In genomic region chr22:39136317-39136716, GRCh38 we compare ENCODE assay signal across 17 cellular contexts. TPM values are rescaled to one million over a fixed set of nuclear protein-coding genes. Genes with fewer than 3 reads are reported as not detected.
DNase-seq lines count a peak whose midpoint lies in the region; ATAC-seq and TF ChIP-seq lines count a peak whose summit lies in the region.
"Had no signal": no experiment of that assay in that cellular context is flagged by ENCODE, and none has a peak within 500 bp of the region (broad histone marks: within the 10 kb centered on the region; RNA-seq: fewer than 3 reads in every experiment).

No MANE protein-coding gene starts in this region.

- H3K36me3 Mint-ChIP-seq in chondrocyte (ENCODE audit: low read depth) (no peaks in the 10 kb centered on the region), immature natural killer cell (peaks cover 0 to 7% (median 4%) of the 10 kb centered on the region in 3 donors)
- peaks cover 6 to 8% of the 10 kb centered on the region in 2 donors for H3K36me3 Mint-ChIP-seq in stimulated activated naive B cell treated with anti-CD40 and anti-IgM and Interleukin-4, amounts not matched to agents 10 μg/mL and 1 μg/mL and 100 μg/mL, for 72 hours

- intact Hi-C loops in posterior vena cava (cut with DNase I), result loop anchor here in 1 of 2 donors (10.0 kb wide), 1 partner anchor 272 kb away; no protein-coding TSS in a partner anchor

- peak; percentile 65 for DNase-seq in chondrocyte (ENCODE audit: low spot score)
- peak; percentile 48 for DNase-seq in islet precursor cell
- DNase-seq in posterior vena cava (ENCODE audit: low spot score), result peak; percentile 75
- no peak for DNase-seq in stimulated activated naive B cell treated with anti-CD40 and anti-IgM and Interleukin-4, amounts not matched to agents 10 μg/mL and 1 μg/mL and 100 μg/mL, for 72 hours
- DNase-seq in immature natural killer cell, result no peak
- DNase-seq in SK-N-SH, result no peak
- DNase-seq: CD8-positive, alpha-beta T cell; COR-L47; DMS153; DMS79 treated with DMSO at 0.1 percent for 48 hours; EL; GOT3; H9 had no signal

- H3K4me3 ChIP-seq in SK-N-SH (ENCODE audit: low read depth in 2 of 2, low read length in 1 of 2), result no peak overlapping the region
- H3K4me3 ChIP-seq: A549 had no signal

- no peak overlapping the region for H3K9ac ChIP-seq in SK-N-SH

- H3K27ac Mint-ChIP-seq in chondrocyte (ENCODE audit: unreplicated experiment) (no peak overlapping the region), immature natural killer cell (no peak overlapping the region)
- peak overlapping the region; percentile 31 for H3K27ac Mint-ChIP-seq in stimulated activated naive B cell treated with anti-CD40 and anti-IgM and Interleukin-4, amounts not matched to agents 10 μg/mL and 1 μg/mL and 100 μg/mL, for 72 hours
- H3K27ac Mint-ChIP-seq: CD8-positive, alpha-beta T cell had no signal

- no peaks in the 10 kb centered on the region for H3K36me3 ChIP-seq in SK-N-SH (replicated peaks in 1 of 2; ENCODE audit: control insufficient read depth in 1 of 2, insufficient read depth in 2 of 2, low read length in 1 of 2)

- H3K4me3 Mint-ChIP-seq in chondrocyte (ENCODE audit: unreplicated experiment) (no peak overlapping the region), immature natural killer cell (no peak overlapping the region)
- H3K4me3 Mint-ChIP-seq in stimulated activated naive B cell treated with anti-CD40 and anti-IgM and Interleukin-4, amounts not matched to agents 10 μg/mL and 1 μg/mL and 100 μg/mL, for 72 hours, result no peak overlapping the region
- H3K4me3 Mint-ChIP-seq: CD14-positive monocyte; CD8-positive, alpha-beta T cell; H9 had no signal

- no peaks in the 10 kb centered on the region for H3K27me3 Mint-ChIP-seq in chondrocyte (ENCODE audit: low read depth)
- no peaks in the 10 kb centered on the region for H3K27me3 Mint-ChIP-seq in stimulated activated naive B cell treated with anti-CD40 and anti-IgM and Interleukin-4, amounts not matched to agents 10 μg/mL and 1 μg/mL and 100 μg/mL, for 72 hours
- H3K27me3 Mint-ChIP-seq in immature natural killer cell (ENCODE audit: low read depth in 3 of 3), result peaks cover 0 to 1% (median 0%) of the 10 kb centered on the region in 3 donors

- H3K79me2 ChIP-seq in SK-N-SH (ENCODE audit: insufficient read depth), result no peaks in the 10 kb centered on the region

- no peaks in the 10 kb centered on the region for H3K9me3 ChIP-seq in SK-N-SH
- H3K9me3 ChIP-seq: A549 had no signal

- no peaks in the 10 kb centered on the region for H3K9me2 ChIP-seq in SK-N-SH

- no peak for TF ChIP-seq RAD21 in SK-N-SH (IDR thresholded peaks at IDR 0.05; ENCODE audit: low read length)

- TF ChIP-seq CTCF in chondrocyte (IDR thresholded peaks at IDR 0.05), result no peak
- no peak for TF ChIP-seq CTCF in SK-N-SH (IDR thresholded peaks at IDR 0.05)

- no peak for TF ChIP-seq EP300 in SK-N-SH (IDR thresholded peaks at IDR 0.05; ENCODE audit: borderline replicate concordance in 1 of 2, low read depth in 1 of 2, low read length in 1 of 2)

- POLR2A ChIA-PET in SK-N-SH (lab: Yijun Ruan, JAX), result no interaction called here

- H3K4me2 ChIP-seq in SK-N-SH, result no peak overlapping the region
- H3K4me2 ChIP-seq: A549 had no signal

- peaks cover 4% of the 10 kb centered on the region for H3K4me1 Mint-ChIP-seq in chondrocyte (ENCODE audit: low read depth)
- peaks cover 0 to 5% of the 10 kb centered on the region in 2 donors for H3K4me1 Mint-ChIP-seq in stimulated activated naive B cell treated with anti-CD40 and anti-IgM and Interleukin-4, amounts not matched to agents 10 μg/mL and 1 μg/mL and 100 μg/mL, for 72 hours
- no peaks in the 10 kb centered on the region for H3K4me1 Mint-ChIP-seq in immature natural killer cell

- H3K27me3 ChIP-seq in SK-N-SH (ENCODE audit: insufficient read depth), result no peaks in the 10 kb centered on the region

- H3K27ac ChIP-seq in SK-N-SH (ENCODE audit: low read depth in 2 of 2, low read length in 1 of 2), result no peak overlapping the region
- H3K27ac ChIP-seq: A549 had no signal

- WGBS in SK-N-SH (ENCODE audit: low lambda C conversion rate), result no CpG with 5 or more reads among the region's 8 CpGs

- H4K20me1 ChIP-seq in SK-N-SH (ENCODE audit: insufficient read depth), result no peaks in the 10 kb centered on the region

- H3F3A ChIP-seq in SK-N-SH (replicated peaks; ENCODE audit: insufficient read depth), result no peaks in the 10 kb centered on the region

- H2AFZ ChIP-seq in SK-N-SH (ENCODE audit: low read depth), result no peak overlapping the region

- H3K4me1 ChIP-seq in SK-N-SH (ENCODE audit: control insufficient read depth in 1 of 2, insufficient read depth in 2 of 2, low read depth in 1 of 2, low read length in 1 of 2), result peaks cover 0 to 9% of the 10 kb centered on the region in 2 experiments; a peak in 1 of 4 replicates

- CTCF ChIA-PET in SK-N-SH (lab: Yijun Ruan, JAX), result interaction anchor here (1.1 to 2.2 kb wide), 4 partner anchors 175 to 393 kb away, joined by 4 to 11 read pairs (median 6); no protein-coding TSS in a partner anchor

- H3K9me3 Mint-ChIP-seq in chondrocyte (ENCODE audit: low read depth), result no peaks in the 10 kb centered on the region
- no peaks in the 10 kb centered on the region for H3K9me3 Mint-ChIP-seq in stimulated activated naive B cell treated with anti-CD40 and anti-IgM and Interleukin-4, amounts not matched to agents 10 μg/mL and 1 μg/mL and 100 μg/mL, for 72 hours
- H3K9me3 Mint-ChIP-seq in immature natural killer cell, result no peaks in the 10 kb centered on the region
- H3K9me3 Mint-ChIP-seq: CD14-positive monocyte; CD8-positive, alpha-beta T cell; H9 had no signal

- ATAC-seq in stimulated activated naive B cell treated with anti-CD40 and anti-IgM and Interleukin-4, amounts not matched to agents 10 μg/mL and 1 μg/mL and 100 μg/mL, for 72 hours (replicated peaks), result no peak
- no peak for ATAC-seq in GM21825 (IDR thresholded peaks at IDR 0.05; ENCODE audit: unreplicated experiment)
- ATAC-seq: A549; CD8-positive, alpha-beta T cell had no signal

TF ChIP-seq in SK-N-SH, 30 proteins besides CTCF, POLR2A, EP300 and RAD21:
- TF ChIP-seq FOXJ3 (CRISPR knock-in tag; IDR thresholded peaks at IDR 0.05) (no peak), RFX5 (IDR thresholded peaks at IDR 0.05; ENCODE audit: low read length) (no peak), TCF12 (IDR thresholded peaks at IDR 0.05) (no peak), FOSL2 (IDR thresholded peaks at IDR 0.05; ENCODE audit: borderline replicate concordance, low read depth) (no peak), RCOR1 (IDR thresholded peaks at IDR 0.05; ENCODE audit: low read length) (no peak), MEF2A (IDR thresholded peaks at IDR 0.05; ENCODE audit: borderline replicate concordance, low read depth) (no peak)
- TF ChIP-seq, protein P1, sequence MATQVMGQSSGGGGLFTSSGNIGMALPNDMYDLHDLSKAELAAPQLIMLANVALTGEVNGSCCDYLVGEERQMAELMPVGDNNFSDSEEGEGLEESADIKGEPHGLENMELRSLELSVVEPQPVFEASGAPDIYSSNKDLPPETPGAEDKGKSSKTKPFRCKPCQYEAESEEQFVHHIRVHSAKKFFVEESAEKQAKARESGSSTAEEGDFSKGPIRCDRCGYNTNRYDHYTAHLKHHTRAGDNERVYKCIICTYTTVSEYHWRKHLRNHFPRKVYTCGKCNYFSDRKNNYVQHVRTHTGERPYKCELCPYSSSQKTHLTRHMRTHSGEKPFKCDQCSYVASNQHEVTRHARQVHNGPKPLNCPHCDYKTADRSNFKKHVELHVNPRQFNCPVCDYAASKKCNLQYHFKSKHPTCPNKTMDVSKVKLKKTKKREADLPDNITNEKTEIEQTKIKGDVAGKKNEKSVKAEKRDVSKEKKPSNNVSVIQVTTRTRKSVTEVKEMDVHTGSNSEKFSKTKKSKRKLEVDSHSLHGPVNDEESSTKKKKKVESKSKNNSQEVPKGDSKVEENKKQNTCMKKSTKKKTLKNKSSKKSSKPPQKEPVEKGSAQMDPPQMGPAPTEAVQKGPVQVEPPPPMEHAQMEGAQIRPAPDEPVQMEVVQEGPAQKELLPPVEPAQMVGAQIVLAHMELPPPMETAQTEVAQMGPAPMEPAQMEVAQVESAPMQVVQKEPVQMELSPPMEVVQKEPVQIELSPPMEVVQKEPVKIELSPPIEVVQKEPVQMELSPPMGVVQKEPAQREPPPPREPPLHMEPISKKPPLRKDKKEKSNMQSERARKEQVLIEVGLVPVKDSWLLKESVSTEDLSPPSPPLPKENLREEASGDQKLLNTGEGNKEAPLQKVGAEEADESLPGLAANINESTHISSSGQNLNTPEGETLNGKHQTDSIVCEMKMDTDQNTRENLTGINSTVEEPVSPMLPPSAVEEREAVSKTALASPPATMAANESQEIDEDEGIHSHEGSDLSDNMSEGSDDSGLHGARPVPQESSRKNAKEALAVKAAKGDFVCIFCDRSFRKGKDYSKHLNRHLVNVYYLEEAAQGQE (IDR thresholded peaks at IDR 0.05; ENCODE audit: low read depth, low read length), result no peak
TF ChIP-seq in SK-N-SH: peak in this region for 0.

RNA-seq across cellular contexts. Expression of gene CBX7, which starts 16.2 kb away (rescaled TPM):
- total RNA-seq in chondrocyte (3.6 to 6.9 TPM (median 4.7 TPM) in 3 replicates), posterior vena cava (10 to 100 TPM; 50.2 to 55.8 TPM)
- polyA plus RNA-seq in immature natural killer cell (1 to 10 TPM; 4.5 to 9.6 (median 9.1) TPM), SK-N-SH (2012; rRNA removed) (2.3 and 2.7 TPM in 2 replicates)
- polyA plus RNA-seq in SK-N-SH (2012; cell fraction: cytosol; rRNA removed), result 1.4 and 2.3 TPM in 2 replicates
- polyA plus RNA-seq in SK-N-SH (2012; cell fraction: nucleus; rRNA removed), result 8.3 and 9.9 TPM in 2 replicates

RNA-seq across cellular contexts. Expression of gene APOBEC3H, which starts 39.3 kb away (rescaled TPM):
- total RNA-seq in chondrocyte (not detected in 3 replicates), posterior vena cava (under 1 TPM in 1 of 2 donors, not detected in 1; 0.24 TPM)
- polyA plus RNA-seq in immature natural killer cell (10 to 100 TPM; 16.7 to 22.2 (median 21.7) TPM), SK-N-SH (2012; rRNA removed) (0.18 and 0.49 TPM in 2 replicates)
- 0.18 and 0.33 TPM in 2 replicates for polyA plus RNA-seq in SK-N-SH (2012; cell fraction: cytosol; rRNA removed)
- 0.54 and 0.77 TPM in 2 replicates for polyA plus RNA-seq in SK-N-SH (2012; cell fraction: nucleus; rRNA removed)
- total RNA-seq: HT-29 had no signal
- polyA plus RNA-seq: CD14-positive monocyte had no signal

RNA-seq across cellular contexts. Expression of gene APOBEC3G, which starts 59.2 kb away (rescaled TPM):
- total RNA-seq in chondrocyte, result 0.56 to 0.94 TPM (median 0.87 TPM) in 3 replicates
- 1 to 10 TPM; 7.1 to 7.8 TPM for total RNA-seq in posterior vena cava
- polyA plus RNA-seq in immature natural killer cell, result 100 to 1,000 TPM; 494 to 885 (median 545) TPM
- 0.11 TPM in 1 of 2 replicates, not detected in the other for polyA plus RNA-seq in SK-N-SH (2012; rRNA removed)
- polyA plus RNA-seq in SK-N-SH (2012; cell fraction: cytosol; rRNA removed), result 0.09 and 0.17 TPM in 2 replicates
- 0.08 and 0.10 TPM in 2 replicates for polyA plus RNA-seq in SK-N-SH (2012; cell fraction: nucleus; rRNA removed)
- total RNA-seq: HT-29 had no signal
- polyA plus RNA-seq: A549 had no signal

Comparison
In these comparisons a context has a peak if more than half of its experiments do, and no peak if none do; other contexts are left out.
1. DNase-seq: peak in chondrocyte (single experiment), islet precursor cell (single experiment) and posterior vena cava (single experiment); none in stimulated activated naive B cell treated with anti-CD40 and anti-IgM and Interleukin-4, amounts not matched to agents 10 μg/mL and 1 μg/mL and 100 μg/mL, for 72 hours (single experiment), immature natural killer cell (0 of 3) and SK-N-SH (single experiment).